ENCODE assay signal across 16 cellular contexts in the genomic region with DNA sequence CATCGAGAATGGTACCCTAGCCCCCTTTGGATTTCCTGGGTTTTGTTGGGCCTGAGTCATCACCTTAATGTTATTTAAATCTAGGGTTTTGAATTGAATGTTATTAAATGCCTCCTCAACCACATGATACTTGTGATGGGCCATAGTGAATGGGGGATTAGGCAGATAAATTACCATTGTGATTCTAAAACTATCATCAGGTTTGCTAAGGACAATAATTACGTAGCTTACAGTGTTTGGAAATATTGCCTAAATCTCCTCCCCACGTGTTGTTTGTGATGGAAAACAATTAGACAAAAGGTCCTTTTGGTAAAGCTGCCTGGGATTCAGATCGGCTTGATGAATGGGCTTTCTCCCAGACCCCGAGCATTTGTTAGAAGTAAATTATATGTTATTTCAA.
DNase-seq lines count a peak whose midpoint lies in the region; TF ChIP-seq lines count a peak whose summit lies in the region.
"Had no signal": no experiment of that assay in that cellular context is flagged by ENCODE, and none has a peak within 500 bp of the region (broad histone marks: within the 10 kb centered on the region; RNA-seq: fewer than 3 reads in every experiment).

No MANE protein-coding gene starts in this region.

- H3K27me3 ChIP-seq in breast epithelium: no peaks in the 10 kb centered on the region

- H3K36me3 ChIP-seq in breast epithelium: no peaks in the 10 kb centered on the region

- peak; percentile 7 for DNase-seq in NCI-H345 (lab: John Stamatoyannopoulos, UW)
- no peak for DNase-seq in NCI-H345 treated with DMSO at 0.1 percent for 48 hours (lab: John Stamatoyannopoulos, UW; ENCODE audit: unreplicated experiment)
- peak; percentile 66 for DNase-seq in NCI-H1436 (lab: John Stamatoyannopoulos, UW)
- peak; percentile 42 for DNase-seq in NCI-H69 (lab: John Stamatoyannopoulos, UW)
- no peak for DNase-seq in DMS153 (lab: John Stamatoyannopoulos, UW)
- no peak for DNase-seq in GM13977 (ENCODE audit: low spot score)
- DNase-seq in breast epithelium (ENCODE audit: low spot score in 2 of 2): no peak
- DNase-seq: GDM1, GM23248, NCI-H2107, NCI-H446 treated with DMSO at 0.1 percent for 48 hours, NCI-H774, PC-3, SIG-M5, T-cell had no signal

- no peaks in the 10 kb centered on the region for H3K9me3 ChIP-seq in breast epithelium

- TF ChIP-seq CTCF in GM13977 (IDR thresholded peaks at IDR 0.05; ENCODE audit: extremely low read depth, insufficient read depth, missing control alignments): no peak
- TF ChIP-seq CTCF in breast epithelium (IDR thresholded peaks at IDR 0.05): no peak

- intact Hi-C loops in breast epithelium (cut with DNase I; ENCODE audit: low total_unique reads): no loop called here

- no peak for TF ChIP-seq POLR2A in breast epithelium (IDR thresholded peaks at IDR 0.05)

- H3K27ac ChIP-seq in breast epithelium: no peak overlapping the region
- H3K27ac ChIP-seq: GM23248, RWPE1 had no signal

- in situ Hi-C loops in GM13977 (cut with MboI; ENCODE audit: low pct_unique_long_range_greater_than_20kb, low sequenced_read_pairs, unreplicated experiment): no loop called here

- no peaks in the 10 kb centered on the region for H3K4me1 ChIP-seq in breast epithelium

- no peak overlapping the region for H3K4me3 ChIP-seq in breast epithelium
- H3K4me3 ChIP-seq: GM23248 had no signal

Comparison
In these comparisons a context has a peak if more than half of its experiments do, and no peak if none do; other contexts are left out.
1. DNase-seq: peak in NCI-H345 (single experiment), NCI-H1436 (single experiment) and NCI-H69 (single experiment); none in NCI-H345 treated with DMSO at 0.1 percent for 48 hours (single experiment), DMS153 (single experiment), GM13977 (single experiment) and breast epithelium (0 of 2).